23 cellular contexts compared by ENCODE assay signal in the genomic region with DNA sequence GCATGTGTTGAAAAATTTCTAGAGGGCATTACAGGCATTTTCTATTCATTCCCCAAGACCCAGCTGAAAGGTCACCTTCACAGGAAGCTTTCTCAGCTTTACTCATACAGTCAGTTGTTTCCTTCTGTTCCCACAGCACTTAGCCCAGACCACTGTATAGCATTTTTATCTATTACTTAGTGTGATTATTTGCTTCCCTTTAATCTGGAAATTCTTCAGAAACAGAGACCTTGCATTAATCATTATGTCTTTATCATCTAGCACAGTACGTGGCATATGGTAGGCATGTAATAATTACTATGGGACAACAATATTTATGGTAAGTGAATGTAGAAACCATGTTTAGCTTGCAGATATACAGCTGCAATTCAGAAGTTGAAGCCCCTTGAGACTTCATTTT. TPM values are rescaled to one million over a fixed set of nuclear protein-coding genes. Genes with fewer than 3 reads are reported as not detected.
DNase-seq lines count a peak whose midpoint lies in the region; ATAC-seq and TF ChIP-seq lines count a peak whose summit lies in the region.
"Had no signal": no experiment of that assay in that cellular context is flagged by ENCODE, and none has a peak within 500 bp of the region (broad histone marks: within the 10 kb centered on the region; RNA-seq: fewer than 3 reads in every experiment).

No MANE protein-coding gene starts in this region.

- no peak overlapping the region for H3K18ac ChIP-seq in mesenchymal stem cell (ENCODE audit: low read depth in 1 of 2, low read length in 2 of 2)

- no peak overlapping the region for H3K4ac ChIP-seq in mesenchymal stem cell (ENCODE audit: low read depth in 1 of 2, low read length in 2 of 2)

- WGBS in mesenchymal stem cell: 17% methylated on average over 1 of the region's 1 CpG

- in situ Hi-C loops in brain microvascular endothelial cell (cut with HindIII; ENCODE audit: low pct_ligation_motif_present, low sequenced_read_pairs): no loop called here

- no peak overlapping the region for H3K14ac ChIP-seq in mesenchymal stem cell (ENCODE audit: low read length in 2 of 2)

- no peak overlapping the region for H2BK12ac ChIP-seq in mesenchymal stem cell (ENCODE audit: low read length in 2 of 2)

- no peak overlapping the region for H3K27ac Mint-ChIP-seq in CD8-positive, alpha-beta T cell
- H3K27ac Mint-ChIP-seq: nephron had no signal

- TF ChIP-seq CTCF in brain microvascular endothelial cell (IDR thresholded peaks at IDR 0.05; ENCODE audit: low read depth, low read length, missing control alignments): no peak
- no peak for TF ChIP-seq CTCF in CD8-positive, alpha-beta T cell (IDR thresholded peaks at IDR 0.05)

- CTCF ChIA-PET in CD8-positive, alpha-beta T cell (lab: Charles Lee): interaction anchor here (0.6 kb wide), 1 partner anchor 249 kb away, joined by 3 read pairs; no protein-coding TSS in a partner anchor

- no peak overlapping the region for H2BK5ac ChIP-seq in mesenchymal stem cell (ENCODE audit: low read depth, low read length, poor library complexity, severe bottlenecking)

- no peaks in the 10 kb centered on the region for H3K9me3 Mint-ChIP-seq in CD8-positive, alpha-beta T cell

- H3K27ac ChIP-seq in brain microvascular endothelial cell (peak overlapping the region; percentile 88), mesenchymal stem cell (ENCODE audit: low read length, poor library complexity, severe bottlenecking) (no peak overlapping the region)
- H3K27ac ChIP-seq in CD8-positive, alpha-beta T cell (ENCODE audit: low read depth, low read length): no peak overlapping the region
- H3K27ac ChIP-seq: breast epithelium, KMS-11, upper lobe of left lung had no signal

- H3K27me3 Mint-ChIP-seq in CD8-positive, alpha-beta T cell (ENCODE audit: low read depth): peaks cover 2% of the 10 kb centered on the region

- H3K4me3 ChIP-seq in brain microvascular endothelial cell (ENCODE audit: low read depth, low read length) (no peak overlapping the region), mesenchymal stem cell (ENCODE audit: insufficient read depth in 1 of 2, low read depth in 1 of 2, low read length in 2 of 2) (no peak overlapping the region)
- H3K4me3 ChIP-seq in CD8-positive, alpha-beta T cell (ENCODE audit: low read depth, low read length): no peak overlapping the region
- H3K4me3 ChIP-seq: breast epithelium, upper lobe of left lung had no signal

- no peak overlapping the region for H4K91ac ChIP-seq in mesenchymal stem cell (ENCODE audit: low read length)

- H4K8ac ChIP-seq in mesenchymal stem cell (ENCODE audit: low read length): no peak overlapping the region

- H3K27me3 ChIP-seq in brain microvascular endothelial cell (replicated peaks) (no peaks in the 10 kb centered on the region), mesenchymal stem cell (ENCODE audit: control insufficient read depth in 1 of 2, insufficient read depth in 1 of 2, low read length in 2 of 2) (no peaks in the 10 kb centered on the region)
- H3K27me3 ChIP-seq in CD8-positive, alpha-beta T cell (ENCODE audit: insufficient read depth, low read length): no peaks in the 10 kb centered on the region
- H3K27me3 ChIP-seq: breast epithelium, upper lobe of left lung had no signal

- H3K4me3 Mint-ChIP-seq in CD8-positive, alpha-beta T cell: no peak overlapping the region
- H3K4me3 Mint-ChIP-seq: nephron had no signal

- H3K23ac ChIP-seq in mesenchymal stem cell (ENCODE audit: low read length in 2 of 2): no peak overlapping the region

- no peak overlapping the region for H3K9ac ChIP-seq in mesenchymal stem cell (ENCODE audit: low read length)
- H3K9ac ChIP-seq: KMS-11 had no signal

- no peaks in the 10 kb centered on the region for H3K36me3 Mint-ChIP-seq in CD8-positive, alpha-beta T cell

- H2AFZ ChIP-seq in mesenchymal stem cell (ENCODE audit: low read depth, low read length): no peak overlapping the region

- H2AK5ac ChIP-seq in mesenchymal stem cell (ENCODE audit: low read length, severe bottlenecking): no peak overlapping the region

- intact Hi-C loops in CD8-positive, alpha-beta T cell (cut with DNase I, micrococcal nuclease): no loop called here

- no peak overlapping the region for H2BK15ac ChIP-seq in mesenchymal stem cell (ENCODE audit: low read depth, poor library complexity, severe bottlenecking)

- POLR2A ChIA-PET in CD8-positive, alpha-beta T cell (lab: Charles Lee): no interaction called here

- DNase-seq in ELR (ENCODE audit: low read depth) (peak; percentile 51), M059J (ENCODE audit: low read depth) (peak; percentile 33), brain microvascular endothelial cell (peak; percentile 69), mesenchymal stem cell (peak; percentile 57), retina (no peak)
- no peak for DNase-seq in CD8-positive, alpha-beta T cell
- DNase-seq: activated CD8-positive, alpha-beta memory T cell treated with anti-CD3 and anti-CD28 coated beads for 24 hours; activated T-cell treated with anti-CD3 and anti-CD28 coated beads, Interleukin-2, amount 50 U/mL, for 48 hours; AML-193; EL; H7; NCI-H1105; NCI-H2081 treated with DMSO at 0.1 percent for 48 hours; NCI-H510A; posterior cingulate gyrus; T-helper 9 cell; upper lobe of left lung had no signal

- no peaks in the 10 kb centered on the region for H3K79me1 ChIP-seq in mesenchymal stem cell (replicated peaks; ENCODE audit: low read length, poor library complexity, severe bottlenecking)

- no peak overlapping the region for H3K4me2 ChIP-seq in mesenchymal stem cell (ENCODE audit: low read length, poor library complexity, severe bottlenecking)
- H3K4me2 ChIP-seq: KMS-11 had no signal

- no peaks in the 10 kb centered on the region for H3K4me1 ChIP-seq in mesenchymal stem cell (ENCODE audit: control insufficient read depth, insufficient read depth, low read depth, low read length)
- peaks cover 13% of the 10 kb centered on the region for H3K4me1 ChIP-seq in CD8-positive, alpha-beta T cell (ENCODE audit: insufficient read depth, low read length)
- H3K4me1 ChIP-seq: breast epithelium, upper lobe of left lung had no signal

- H3K4me1 Mint-ChIP-seq in CD8-positive, alpha-beta T cell (ENCODE audit: low read depth): peaks cover 19% of the 10 kb centered on the region
- H3K4me1 Mint-ChIP-seq: nephron had no signal

- H2BK120ac ChIP-seq in mesenchymal stem cell (ENCODE audit: low read depth, low read length): no peak overlapping the region

- ATAC-seq in CD8-positive, alpha-beta T cell: no peak
- ATAC-seq in GM19397 (IDR thresholded peaks at IDR 0.05; ENCODE audit: unreplicated experiment): no peak
- ATAC-seq: activated CD4-positive, CD25-positive, alpha-beta regulatory T cell treated with anti-CD3 and anti-CD28 coated beads, Interleukin-2, amount 50 U/mL, for 24 hours; esophagus mucosa had no signal

- H3K9me3 ChIP-seq in mesenchymal stem cell (ENCODE audit: control insufficient read depth, low read length): peaks cover 12% of the 10 kb centered on the region
- H3K9me3 ChIP-seq in CD8-positive, alpha-beta T cell (ENCODE audit: low read length): no peaks in the 10 kb centered on the region
- H3K9me3 ChIP-seq: breast epithelium, upper lobe of left lung had no signal

- H3K36me3 ChIP-seq in brain microvascular endothelial cell (replicated peaks) (no peaks in the 10 kb centered on the region), mesenchymal stem cell (ENCODE audit: control insufficient read depth in 1 of 2, insufficient read depth in 2 of 2, low read depth in 1 of 2, low read length in 2 of 2) (no peaks in the 10 kb centered on the region)
- no peaks in the 10 kb centered on the region for H3K36me3 ChIP-seq in CD8-positive, alpha-beta T cell (ENCODE audit: insufficient read depth, low read length)
- H3K36me3 ChIP-seq: breast epithelium, upper lobe of left lung had no signal

RNA-seq across cellular contexts. Expression of gene CDK6, which starts 38.2 kb away (rescaled TPM):
- 25.8 and 43.3 TPM in 2 replicates for total RNA-seq in M059J (2014; rRNA removed; shearing (Covaris generic))
- 14.4 TPM for polyA plus RNA-seq in mesenchymal stem cell (2013, experiment 1 of 2)
- 14.4 TPM for polyA plus RNA-seq in mesenchymal stem cell (2013, experiment 2 of 2)
- total RNA-seq in CD8-positive, alpha-beta T cell: 10 to 100 TPM; 15.9 to 16.7 TPM

Comparison
In these comparisons a context has a peak if more than half of its experiments do, and no peak if none do; other contexts are left out.
1. DNase-seq: peak in ELR (single experiment), M059J (single experiment), brain microvascular endothelial cell (single experiment) and mesenchymal stem cell (single experiment); none in CD8-positive, alpha-beta T cell (0 of 7) and retina (single experiment).